Comparison of ENCODE assay signal across 8 cellular contexts in the genomic region with DNA sequence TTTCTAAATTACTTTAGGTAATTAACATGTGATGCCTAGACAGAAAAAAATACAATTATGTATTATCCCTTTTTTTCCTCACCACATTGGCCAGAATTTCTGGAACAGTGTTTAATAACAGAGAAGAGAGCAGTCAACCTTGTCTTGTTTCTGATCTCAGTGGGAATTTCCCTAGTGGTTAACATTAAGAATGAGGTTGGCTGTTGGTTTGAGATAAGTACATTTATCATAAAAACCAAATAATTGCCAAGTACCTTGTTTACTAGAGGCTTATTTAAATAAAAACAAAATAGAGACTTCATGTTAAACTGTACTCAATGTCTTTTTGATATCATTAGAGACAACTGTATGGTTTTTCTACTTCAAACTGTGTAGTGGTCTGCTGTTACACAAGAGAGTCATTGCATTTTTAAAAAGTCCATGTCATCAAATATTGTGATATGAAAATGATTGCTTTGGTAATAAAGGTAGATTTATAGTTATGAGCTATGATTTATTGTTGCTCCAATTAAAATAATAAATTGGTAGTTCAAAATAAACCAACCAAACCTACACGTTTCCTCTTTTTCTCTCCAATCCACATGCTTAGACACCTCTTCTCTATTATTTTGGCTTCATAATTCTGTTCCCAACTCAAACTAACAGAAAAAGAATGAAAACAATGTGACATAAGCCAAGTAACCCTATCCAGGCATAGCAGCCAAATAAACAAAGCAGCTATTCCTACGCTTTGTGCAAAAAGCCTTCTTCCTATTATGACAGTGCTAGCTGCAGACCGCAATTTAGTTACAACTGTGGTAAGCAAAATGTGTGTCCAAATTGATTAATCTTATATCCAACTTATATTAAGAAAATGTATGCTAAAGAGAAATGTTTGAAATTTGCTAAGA. TPM values are rescaled to one million over a fixed set of nuclear protein-coding genes. Genes with fewer than 3 reads are reported as not detected.
DNase-seq lines count a peak whose midpoint lies in the region; ATAC-seq, FAIRE-seq and TF ChIP-seq lines count a peak whose summit lies in the region.

No MANE protein-coding gene starts in this region.

- TF ChIP-seq CTCF in Loucy (conservative IDR thresholded peaks at IDR 0.05; ENCODE audit: low read length), result no peak; the same call in 1 of the 2 replicates

- H3F3A ChIP-seq in Loucy (ENCODE audit: low read depth), result no peaks in the 10 kb centered on the region

- H3K4me1 ChIP-seq in ACC112 (ENCODE audit: control insufficient read depth, insufficient read depth, low read length, unreplicated experiment) (peaks cover 32% of the 10 kb centered on the region), Loucy (ENCODE audit: insufficient read depth, low read length, poor library complexity, severe bottlenecking) (peaks cover 36% of the 10 kb centered on the region), small intestine (ENCODE audit: control insufficient read depth in 2 of 2, insufficient read depth in 1 of 2, low read depth in 1 of 2, low read length in 1 of 2) (peaks cover 0 to 5% of the 10 kb centered on the region in 2 donors)

- no peaks in the 10 kb centered on the region for H3K9me2 ChIP-seq in Loucy (replicated peaks; ENCODE audit: low read depth, low read length)

- H3K79me2 ChIP-seq in ACC112 (ENCODE audit: control insufficient read depth, insufficient read depth, low read length, unreplicated experiment) (no peaks in the 10 kb centered on the region), Loucy (ENCODE audit: insufficient read depth, low read length) (no peaks in the 10 kb centered on the region)

- H3K4me3 ChIP-seq in ACC112 (ENCODE audit: low read depth, low read length) (peak overlapping the region; percentile 44), Loucy (ENCODE audit: low read length, poor library complexity, severe bottlenecking) (peak overlapping the region; percentile 69), small intestine (ENCODE audit: low read depth in 1 of 2, low read length in 2 of 2) (no peak overlapping the region), H7 (ENCODE audit: insufficient read depth, low read depth, low read length) (no peak overlapping the region)

- 35 to 74% (median 61%) methylated on average over 3 of the region's 3 CpGs for WGBS in small intestine, 3 donors

- H4K20me1 ChIP-seq in Loucy (ENCODE audit: insufficient read depth, low read length, poor library complexity, severe bottlenecking), result no peaks in the 10 kb centered on the region

- peak; percentile 31 for ATAC-seq in GM19351 (IDR thresholded peaks at IDR 0.05; ENCODE audit: unreplicated experiment)
- ATAC-seq in HG03025 (IDR thresholded peaks at IDR 0.05; ENCODE audit: low FRiP score, unreplicated experiment), result no peak

- H3K27me3 ChIP-seq in ACC112 (ENCODE audit: insufficient read depth, low read length) (no peaks in the 10 kb centered on the region), Loucy (ENCODE audit: insufficient read depth, low read length, poor library complexity, severe bottlenecking) (no peaks in the 10 kb centered on the region), small intestine (ENCODE audit: control insufficient read depth in 2 of 2, insufficient read depth in 2 of 2, low read length in 2 of 2) (no peaks in the 10 kb centered on the region), H7 (ENCODE audit: control insufficient read depth, insufficient read depth, low read length) (no peaks in the 10 kb centered on the region)

- peak overlapping the region; percentile 56 for H3K4me2 ChIP-seq in Loucy (ENCODE audit: low read depth, low read length, poor library complexity, severe bottlenecking)

- H3K27ac ChIP-seq in ACC112 (ENCODE audit: low read depth, low read length), result peak overlapping the region; percentile 55
- H3K27ac ChIP-seq in small intestine (ENCODE audit: low read depth in 1 of 2, low read length in 1 of 2), result no peak overlapping the region

- FAIRE-seq in endometrium (lab: Jason Lieb, UNC) (peak; percentile 97), small intestine (lab: Jason Lieb, UNC) (peak; percentile 41)

- DNase-seq in small intestine (no peak), H7 (no peak), DMS 273 treated with DMSO at 0.1 percent for 48 hours (lab: John Stamatoyannopoulos, UW) (no peak)

- H3K9me3 ChIP-seq in Loucy (ENCODE audit: insufficient read depth, low read depth, low read length) (no peaks in the 10 kb centered on the region), small intestine (ENCODE audit: control insufficient read depth, low read depth) (no peaks in the 10 kb centered on the region)

- no peaks in the 10 kb centered on the region for H3K36me3 ChIP-seq in ACC112 (ENCODE audit: insufficient read depth, low read length)
- no peaks in the 10 kb centered on the region for H3K36me3 ChIP-seq in Loucy (ENCODE audit: insufficient read depth, low read length)
- no peaks in the 10 kb centered on the region for H3K36me3 ChIP-seq in small intestine (ENCODE audit: control insufficient read depth in 2 of 2, insufficient read depth in 2 of 2, low read length in 2 of 2)
- no peaks in the 10 kb centered on the region for H3K36me3 ChIP-seq in H7 (replicated peaks; ENCODE audit: control insufficient read depth, insufficient read depth, low read length)

- H2AFZ ChIP-seq in ACC112 (ENCODE audit: low read length, unreplicated experiment) (peak overlapping the region; percentile 36), Loucy (ENCODE audit: low read length) (no peak overlapping the region)

- H3K9ac ChIP-seq in Loucy (ENCODE audit: low read depth, low read length, poor library complexity, severe bottlenecking), result peak overlapping the region; percentile 38

RNA-seq across cellular contexts. Expression of a gene that starts 20.9 kb away (rescaled TPM):
- 10 to 100 TPM; 27.7 to 39.1 (median 35.1) TPM for polyA plus RNA-seq in small intestine
- total RNA-seq in H7 (2014; rRNA removed; shearing (Covaris generic)), result 17.8 and 22.7 TPM in 2 replicates

Comparison
In these comparisons a context has a peak if more than half of its experiments do, and no peak if none do; other contexts are left out.
1. H3K4me3 ChIP-seq: peak in ACC112 (single experiment) and Loucy (single experiment); none in small intestine (0 of 2) and H7 (single experiment).